ENCODE assay signal across 8 cellular contexts in genomic region chr1:203304391-203304918, GRCh38. TPM values are rescaled to one million over a fixed set of nuclear protein-coding genes. Genes with fewer than 3 reads are reported as not detected.
A peak's percentile ranks its signal among the peaks of the same experiment; 100 is the strongest.
DNase-seq lines count a peak whose midpoint lies in the region; ATAC-seq and TF ChIP-seq lines count a peak whose summit lies in the region.

No MANE protein-coding gene starts in this region.

- H3K9me2 ChIP-seq in GM23338 (ENCODE audit: insufficient read depth): no peaks in the 10 kb centered on the region

- no peaks in the 10 kb centered on the region for H3K9me3 ChIP-seq in esophagus muscularis mucosa

- H4K20me1 ChIP-seq in GM23338 (replicated peaks; ENCODE audit: insufficient read depth): peaks cover 7% of the 10 kb centered on the region; the same call in 1 of the 2 replicates

- H3K4me1 ChIP-seq in GM23338 (ENCODE audit: insufficient read depth) (peaks cover 28% of the 10 kb centered on the region), esophagus muscularis mucosa (peaks cover 24 to 41% (median 38%) of the 10 kb centered on the region in 4 donors)

- H3K4me3 ChIP-seq in GM23338: peak overlapping the region; percentile 84
- H3K4me3 ChIP-seq in esophagus muscularis mucosa: peak overlapping the region; percentile 99
- H3K4me3 ChIP-seq in retinal pigment epithelial cell (ENCODE audit: low read length): peak overlapping the region; percentile 40

- DNase-seq in GM23338 (ENCODE audit: low spot score) (no peak), esophagus muscularis mucosa (ENCODE audit: extremely low spot score) (no peak), retinal pigment epithelial cell (ENCODE audit: low read depth) (no peak)
- no peak for DNase-seq in activated effector memory CD4-positive, alpha-beta T cell treated with Interleukin-2 at 50 U/mL for 16 hours

- no peaks in the 10 kb centered on the region for H3K36me3 ChIP-seq in GM23338 (ENCODE audit: insufficient read depth)
- H3K36me3 ChIP-seq in esophagus muscularis mucosa: peaks cover 12 to 30% (median 27%) of the 10 kb centered on the region in 4 donors

- H3K27me3 ChIP-seq in GM23338 (ENCODE audit: insufficient read depth) (peaks cover 96% of the 10 kb centered on the region), esophagus muscularis mucosa (no peaks in the 10 kb centered on the region)

- 79% methylated on average over 9 of the region's 9 CpGs for WGBS in esophagus muscularis mucosa

- ATAC-seq in GM23338: no peak
- no peak for ATAC-seq in GM18502 (IDR thresholded peaks at IDR 0.05; ENCODE audit: poor library complexity, unreplicated experiment)
- ATAC-seq in HG03039 (IDR thresholded peaks at IDR 0.05; ENCODE audit: unreplicated experiment): no peak
- ATAC-seq in HG02981 (IDR thresholded peaks at IDR 0.05; ENCODE audit: unreplicated experiment): no peak

- H3K79me2 ChIP-seq in GM23338 (replicated peaks; ENCODE audit: insufficient read depth): no peaks in the 10 kb centered on the region

- no peak for TF ChIP-seq EP300 in esophagus muscularis mucosa (IDR thresholded peaks at IDR 0.05)

- intact Hi-C loops in esophagus muscularis mucosa (cut with DNase I): no loop called here

- TF ChIP-seq POLR2A in Raji (IDR thresholded peaks at IDR 0.05; ENCODE audit: insufficient read depth, low read depth, low read length) (peak; percentile 20; the same call in 1 of the 2 replicates), esophagus muscularis mucosa (IDR thresholded peaks at IDR 0.05; ENCODE audit: low read depth) (no peak)

- H3K9me3 Mint-ChIP-seq in GM23338: no peaks in the 10 kb centered on the region

- no peak for TF ChIP-seq CTCF in GM23338 (conservative IDR thresholded peaks at IDR 0.05; ENCODE audit: low read depth in 2 of 2)
- no peak for TF ChIP-seq CTCF in esophagus muscularis mucosa (IDR thresholded peaks at IDR 0.05)
- TF ChIP-seq CTCF in retinal pigment epithelial cell (conservative IDR thresholded peaks at IDR 0.05; ENCODE audit: low read depth, low read length): no peak

- peak overlapping the region; percentile 73 for H3K4me3 Mint-ChIP-seq in GM23338

- H3K4me2 ChIP-seq in GM23338: peak overlapping the region; percentile 86

- peaks cover 67% of the 10 kb centered on the region for H3K27me3 Mint-ChIP-seq in GM23338 (ENCODE audit: insufficient read depth, low read depth, poor library complexity)

- no peak overlapping the region for H3K27ac Mint-ChIP-seq in GM23338

- peaks cover 47% of the 10 kb centered on the region for H3K4me1 Mint-ChIP-seq in GM23338

- H3F3A ChIP-seq in GM23338 (replicated peaks; ENCODE audit: low read depth): 0 out of 2 replicates have a peak, but pooled peaks cover 11% of the 10 kb centered on the region

- no peak overlapping the region for H3K27ac ChIP-seq in GM23338 (ENCODE audit: low read depth)
- H3K27ac ChIP-seq in esophagus muscularis mucosa (replicated peaks in 1 of 4): peak overlapping the region; percentile 99 to 100 (median 100)

- H3K36me3 Mint-ChIP-seq in GM23338 (ENCODE audit: low read depth): no peaks in the 10 kb centered on the region; the same call in 1 of the 3 replicates

- H2AFZ ChIP-seq in GM23338: peak overlapping the region; percentile 97

TF ChIP-seq in GM23338, 12 proteins besides CTCF, POLR2A, EP300 and RAD21 (continues in another document):
- no peak for TF ChIP-seq ZNF331 (CRISPR knock-in tag; IDR thresholded peaks at IDR 0.05; ENCODE audit: low read depth)
- no peak for TF ChIP-seq POLR2AphosphoS5 (IDR thresholded peaks at IDR 0.05; ENCODE audit: low read depth)
- no peak for TF ChIP-seq EZH2 (IDR thresholded peaks at IDR 0.05; ENCODE audit: low read depth, unreplicated experiment)
- TF ChIP-seq STAT1 (IDR thresholded peaks at IDR 0.05; ENCODE audit: unreplicated experiment): no peak
- no peak for TF ChIP-seq ZNF114 (CRISPR knock-in tag; IDR thresholded peaks at IDR 0.05)
- TF ChIP-seq NANOG (IDR thresholded peaks at IDR 0.05; ENCODE audit: borderline replicate concordance): no peak
- TF ChIP-seq, protein P1, sequence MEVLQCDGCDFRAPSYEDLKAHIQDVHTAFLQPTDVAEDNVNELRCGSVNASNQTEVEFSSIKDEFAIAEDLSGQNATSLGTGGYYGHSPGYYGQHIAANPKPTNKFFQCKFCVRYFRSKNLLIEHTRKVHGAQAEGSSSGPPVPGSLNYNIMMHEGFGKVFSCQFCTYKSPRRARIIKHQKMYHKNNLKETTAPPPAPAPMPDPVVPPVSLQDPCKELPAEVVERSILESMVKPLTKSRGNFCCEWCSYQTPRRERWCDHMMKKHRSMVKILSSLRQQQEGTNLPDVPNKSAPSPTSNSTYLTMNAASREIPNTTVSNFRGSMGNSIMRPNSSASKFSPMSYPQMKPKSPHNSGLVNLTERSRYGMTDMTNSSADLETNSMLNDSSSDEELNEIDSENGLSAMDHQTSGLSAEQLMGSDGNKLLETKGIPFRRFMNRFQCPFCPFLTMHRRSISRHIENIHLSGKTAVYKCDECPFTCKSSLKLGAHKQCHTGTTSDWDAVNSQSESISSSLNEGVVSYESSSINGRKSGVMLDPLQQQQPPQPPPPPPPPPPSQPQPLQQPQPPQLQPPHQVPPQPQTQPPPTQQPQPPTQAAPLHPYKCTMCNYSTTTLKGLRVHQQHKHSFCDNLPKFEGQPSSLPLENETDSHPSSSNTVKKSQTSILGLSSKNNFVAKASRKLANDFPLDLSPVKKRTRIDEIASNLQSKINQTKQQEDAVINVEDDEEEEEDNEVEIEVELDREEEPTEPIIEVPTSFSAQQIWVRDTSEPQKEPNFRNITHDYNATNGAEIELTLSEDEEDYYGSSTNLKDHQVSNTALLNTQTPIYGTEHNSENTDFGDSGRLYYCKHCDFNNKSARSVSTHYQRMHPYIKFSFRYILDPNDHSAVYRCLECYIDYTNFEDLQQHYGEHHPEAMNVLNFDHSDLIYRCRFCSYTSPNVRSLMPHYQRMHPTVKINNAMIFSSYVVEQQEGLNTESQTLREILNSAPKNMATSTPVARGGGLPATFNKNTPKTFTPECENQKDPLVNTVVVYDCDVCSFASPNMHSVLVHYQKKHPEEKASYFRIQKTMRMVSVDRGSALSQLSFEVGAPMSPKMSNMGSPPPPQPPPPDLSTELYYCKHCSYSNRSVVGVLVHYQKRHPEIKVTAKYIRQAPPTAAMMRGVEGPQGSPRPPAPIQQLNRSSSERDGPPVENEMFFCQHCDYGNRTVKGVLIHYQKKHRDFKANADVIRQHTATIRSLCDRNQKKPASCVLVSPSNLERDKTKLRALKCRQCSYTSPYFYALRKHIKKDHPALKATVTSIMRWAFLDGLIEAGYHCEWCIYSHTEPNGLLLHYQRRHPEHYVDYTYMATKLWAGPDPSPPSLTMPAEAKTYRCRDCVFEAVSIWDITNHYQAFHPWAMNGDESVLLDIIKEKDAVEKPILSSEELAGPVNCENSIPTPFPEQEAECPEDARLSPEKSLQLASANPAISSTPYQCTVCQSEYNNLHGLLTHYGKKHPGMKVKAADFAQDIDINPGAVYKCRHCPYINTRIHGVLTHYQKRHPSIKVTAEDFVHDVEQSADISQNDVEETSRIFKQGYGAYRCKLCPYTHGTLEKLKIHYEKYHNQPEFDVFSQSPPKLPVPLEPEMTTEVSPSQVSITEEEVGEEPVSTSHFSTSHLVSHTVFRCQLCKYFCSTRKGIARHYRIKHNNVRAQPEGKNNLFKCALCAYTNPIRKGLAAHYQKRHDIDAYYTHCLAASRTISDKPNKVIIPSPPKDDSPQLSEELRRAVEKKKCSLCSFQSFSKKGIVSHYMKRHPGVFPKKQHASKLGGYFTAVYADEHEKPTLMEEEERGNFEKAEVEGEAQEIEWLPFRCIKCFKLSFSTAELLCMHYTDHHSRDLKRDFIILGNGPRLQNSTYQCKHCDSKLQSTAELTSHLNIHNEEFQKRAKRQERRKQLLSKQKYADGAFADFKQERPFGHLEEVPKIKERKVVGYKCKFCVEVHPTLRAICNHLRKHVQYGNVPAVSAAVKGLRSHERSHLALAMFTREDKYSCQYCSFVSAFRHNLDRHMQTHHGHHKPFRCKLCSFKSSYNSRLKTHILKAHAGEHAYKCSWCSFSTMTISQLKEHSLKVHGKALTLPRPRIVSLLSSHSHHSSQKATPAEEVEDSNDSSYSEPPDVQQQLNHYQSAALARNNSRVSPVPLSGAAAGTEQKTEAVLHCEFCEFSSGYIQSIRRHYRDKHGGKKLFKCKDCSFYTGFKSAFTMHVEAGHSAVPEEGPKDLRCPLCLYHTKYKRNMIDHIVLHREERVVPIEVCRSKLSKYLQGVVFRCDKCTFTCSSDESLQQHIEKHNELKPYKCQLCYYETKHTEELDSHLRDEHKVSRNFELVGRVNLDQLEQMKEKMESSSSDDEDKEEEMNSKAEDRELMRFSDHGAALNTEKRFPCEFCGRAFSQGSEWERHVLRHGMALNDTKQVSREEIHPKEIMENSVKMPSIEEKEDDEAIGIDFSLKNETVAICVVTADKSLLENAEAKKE (CRISPR knock-in tag; IDR thresholded peaks at IDR 0.05): no peak
- TF ChIP-seq EZH2phosphoT487 (IDR thresholded peaks at IDR 0.05; ENCODE audit: unreplicated experiment): no peak

RNA-seq across cellular contexts. Expression of gene BTG2, which starts 0.9 kb away (rescaled TPM):
- total RNA-seq in GM23338 (2014; rRNA removed; shearing (Covaris generic)): 7.8 and 9.1 TPM in 2 replicates
- polyA plus RNA-seq in GM23338 (2016; fragmentation: Nextera tagmentation; extraction: Ambion mirVana): 5.7 and 6.3 TPM in 2 replicates
- 100 to 1,000 TPM in 3 of 4 donors, 10 to 100 TPM in 1; 67.7 to 656 (median 159) TPM for total RNA-seq in esophagus muscularis mucosa

RNA-seq across cellular contexts. Expression of gene FMOD, which starts 46.5 kb away (rescaled TPM):
- 0.31 and 1.3 TPM in 2 replicates for total RNA-seq in GM23338 (2014; rRNA removed; shearing (Covaris generic))
- polyA plus RNA-seq in GM23338 (2016; fragmentation: Nextera tagmentation; extraction: Ambion mirVana): 0.27 TPM in 1 of 2 replicates, not detected in the other
- total RNA-seq in esophagus muscularis mucosa: 10 to 100 TPM; 24.5 to 36.8 (median 33.8) TPM

Comparison
In these comparisons a context has a peak if more than half of its experiments do, and no peak if none do; other contexts are left out.
1. H3K4me3 ChIP-seq: peak in every context shown above with its lines; median percentile 99 in esophagus muscularis mucosa; 84 in GM23338; 40 in retinal pigment epithelial cell.
2. RNA of gene FMOD, which starts 46.5 kb away (total RNA-seq): 24.5 to 36.8 TPM in esophagus muscularis mucosa; 0.31 to 1.3 TPM in GM23338; every median in the first group is over 10 times any median in the second.